Comparison of ENCODE assay signal across 8 cellular contexts in the genomic region with DNA sequence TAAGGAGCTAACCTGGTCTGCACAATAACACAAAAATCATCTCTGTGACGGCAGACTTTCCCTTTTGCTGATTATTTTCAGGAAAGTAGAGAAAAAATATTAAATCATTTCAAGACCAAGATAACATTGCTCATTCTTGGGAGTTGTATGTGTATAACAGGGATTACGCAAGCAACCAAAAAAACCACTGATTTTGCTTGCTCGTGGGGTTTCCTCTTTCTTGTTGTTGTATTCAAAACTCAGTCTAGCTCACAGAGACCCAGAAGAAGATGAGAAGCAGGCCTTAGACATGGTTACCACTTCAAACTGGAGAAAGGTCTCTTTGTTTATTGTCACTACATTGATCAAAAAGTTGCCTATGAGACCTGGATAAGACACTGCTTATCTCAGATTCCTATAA. TPM values are rescaled to one million over a fixed set of nuclear protein-coding genes. Genes with fewer than 3 reads are reported as not detected.
DNase-seq lines count a peak whose midpoint lies in the region; ATAC-seq and TF ChIP-seq lines count a peak whose summit lies in the region.

No MANE protein-coding gene starts in this region.

- in situ Hi-C loops in HAP-1 (cut with MboI; ENCODE audit: low sequenced_read_pairs), result loop anchor here (25.0 kb wide), 1 partner anchor 984 kb away; no protein-coding TSS in a partner anchor

- peak overlapping the region; percentile 31 for H3K27ac ChIP-seq in hepatocyte

- H3K4me3 ChIP-seq in hepatocyte, result no peak overlapping the region
- no peak overlapping the region for H3K4me3 ChIP-seq in HAP-1

- H3K4me1 ChIP-seq in hepatocyte (ENCODE audit: insufficient read depth) (peaks cover 6% of the 10 kb centered on the region), HAP-1 (peaks cover 6% of the 10 kb centered on the region)

- H3K4me1 Mint-ChIP-seq in chondrocyte (ENCODE audit: low read depth), result peaks cover 40% of the 10 kb centered on the region

- no peak for TF ChIP-seq CTCF in hepatocyte (IDR thresholded peaks at IDR 0.05; ENCODE audit: poor library complexity)
- TF ChIP-seq CTCF in chondrocyte (IDR thresholded peaks at IDR 0.05), result no peak

- H3K36me3 ChIP-seq in hepatocyte (replicated peaks; ENCODE audit: insufficient read depth, low read depth), result no peaks in the 10 kb centered on the region
- H3K36me3 ChIP-seq in HAP-1 (replicated peaks), result no peaks in the 10 kb centered on the region

- H3K27ac Mint-ChIP-seq in chondrocyte (ENCODE audit: unreplicated experiment), result no peak overlapping the region

- H2AFZ ChIP-seq in hepatocyte, result no peak overlapping the region

- no peaks in the 10 kb centered on the region for H3K27me3 ChIP-seq in hepatocyte
- no peaks in the 10 kb centered on the region for H3K27me3 ChIP-seq in HAP-1 (ENCODE audit: low read depth)

- H3K4me2 ChIP-seq in hepatocyte, result no peak overlapping the region

- no peaks in the 10 kb centered on the region for H3K9me3 Mint-ChIP-seq in chondrocyte (ENCODE audit: low read depth)

- no peaks in the 10 kb centered on the region for H3K79me2 ChIP-seq in hepatocyte

- H3K4me3 Mint-ChIP-seq in chondrocyte (ENCODE audit: unreplicated experiment), result no peak overlapping the region

- WGBS in hepatocyte (ENCODE audit: low lambda C conversion rate, missing lambda C conversion rate), result 72% methylated on average over 3 of the region's 3 CpGs

- H3K36me3 Mint-ChIP-seq in chondrocyte (ENCODE audit: low read depth), result no peaks in the 10 kb centered on the region

- peak; percentile 24 for ATAC-seq in GM21515 (IDR thresholded peaks at IDR 0.05; ENCODE audit: unreplicated experiment)

- H3K9me2 ChIP-seq in hepatocyte (replicated peaks; ENCODE audit: insufficient read depth), result no peaks in the 10 kb centered on the region

- DNase-seq in CD1c-positive myeloid dendritic cell (ENCODE audit: extremely low spot score) (peak; percentile 87), SIG-M5 (lab: John Stamatoyannopoulos, UW) (peak; percentile 83), hepatocyte (ENCODE audit: low spot score) (no peak), inferior parietal cortex (ENCODE audit: extremely low spot score) (no peak), NAMALWA (ENCODE audit: low spot score) (no peak), chondrocyte (ENCODE audit: low spot score) (no peak), HAP-1 (ENCODE audit: low spot score in 2 of 2) (no peak)

- H3K9me3 ChIP-seq in hepatocyte (ENCODE audit: low read depth), result no peaks in the 10 kb centered on the region
- no peaks in the 10 kb centered on the region for H3K9me3 ChIP-seq in HAP-1

- H3K27me3 Mint-ChIP-seq in chondrocyte (ENCODE audit: low read depth), result no peaks in the 10 kb centered on the region

- H4K20me1 ChIP-seq in hepatocyte (ENCODE audit: insufficient read depth, poor library complexity, severe bottlenecking), result no peaks in the 10 kb centered on the region

RNA-seq across cellular contexts. Expression of gene GLIPR1, which starts 2.2 kb away (rescaled TPM):
- 6.9 and 9.6 TPM in 2 replicates for total RNA-seq in hepatocyte
- 20.0 and 24.5 TPM in 2 replicates for polyA plus RNA-seq in hepatocyte
- total RNA-seq in chondrocyte, result 71.3 to 123 TPM (median 119 TPM) in 3 replicates

RNA-seq across cellular contexts. Expression of gene KRR1, which starts 33.0 kb away (rescaled TPM):
- total RNA-seq in hepatocyte (28.2 and 42.8 TPM in 2 replicates), chondrocyte (33.0 to 46.4 TPM (median 37.5 TPM) in 3 replicates)
- polyA plus RNA-seq in hepatocyte, result 23.6 and 29.7 TPM in 2 replicates

Comparison
In these comparisons a context has a peak if more than half of its experiments do, and no peak if none do; other contexts are left out.
1. DNase-seq: peak in CD1c-positive myeloid dendritic cell (single experiment) and SIG-M5 (single experiment); none in hepatocyte (single experiment), inferior parietal cortex (single experiment), NAMALWA (single experiment), chondrocyte (single experiment) and HAP-1 (0 of 2).